Comparison of ENCODE assay signal across 28 cellular contexts in the genomic region with DNA sequence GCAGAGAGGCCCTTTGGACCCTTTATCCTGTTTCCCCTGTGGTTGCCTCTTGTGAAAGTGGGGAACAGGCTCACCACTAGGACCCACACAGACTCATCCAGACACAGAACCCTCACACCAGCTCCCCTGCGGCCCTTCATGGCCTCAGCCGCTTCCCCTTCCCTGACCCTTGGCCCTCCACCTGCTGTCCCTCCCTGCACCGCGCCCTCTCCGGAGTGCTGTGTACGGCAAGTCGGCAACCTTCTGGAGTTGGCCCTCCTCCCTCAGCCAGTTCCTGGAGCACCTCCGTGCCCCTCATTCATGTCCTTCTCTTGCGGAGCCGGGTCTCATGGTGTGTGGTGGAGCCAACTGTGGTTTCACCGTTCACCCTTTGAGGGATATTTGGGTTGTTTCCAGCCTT.
"Had no signal": no experiment of that assay in that cellular context is flagged by ENCODE, and none has a peak within 500 bp of the region (broad histone marks: within the 10 kb centered on the region; RNA-seq: fewer than 3 reads in every experiment).

No MANE protein-coding gene starts in this region.

- H3K4me2 ChIP-seq: SK-N-SH had no signal

- H3K4me1 ChIP-seq: SJSA1 had no signal

- H3K27me3 Mint-ChIP-seq: activated B cell treated with CpG ODN at 0.5 μM for 24 hours; activated CD4-positive, alpha-beta memory T cell treated with anti-CD3 and anti-CD28 coated beads, Interleukin-2, amount 10 ng/mL, durations not matched to agents 7 days and 5 days; activated naive CD4-positive, alpha-beta T cell treated with anti-CD3 and anti-CD28 coated beads, Interleukin-2, amount 10 ng/mL, durations not matched to agents 7 days and 5 days; activated naive CD8-positive, alpha-beta T cell; activated naive CD8-positive, alpha-beta T cell treated with anti-CD3 and anti-CD28 coated beads, Interleukin-2, amount 50 U/mL, for 24 hours; brain had no signal

- H3K9me3 Mint-ChIP-seq: activated B cell treated with CpG ODN at 0.5 μM for 24 hours had no signal

- H3K4me3 ChIP-seq: K562, SJSA1 had no signal

- H3K27me3 ChIP-seq: SJSA1 had no signal

- H3K4me1 Mint-ChIP-seq: activated B cell treated with CpG ODN at 0.5 μM for 24 hours; activated CD4-positive, alpha-beta memory T cell treated with anti-CD3 and anti-CD28 coated beads, Interleukin-2, amount 10 ng/mL, durations not matched to agents 7 days and 5 days; activated naive CD4-positive, alpha-beta T cell treated with anti-CD3 and anti-CD28 coated beads, Interleukin-2, amount 10 ng/mL, durations not matched to agents 7 days and 5 days had no signal

- H3K4me3 Mint-ChIP-seq: activated B cell treated with CpG ODN at 0.5 μM for 24 hours; activated CD4-positive, alpha-beta memory T cell treated with anti-CD3 and anti-CD28 coated beads, Interleukin-2, amount 10 ng/mL, durations not matched to agents 7 days and 5 days; activated naive CD4-positive, alpha-beta T cell treated with anti-CD3 and anti-CD28 coated beads, Interleukin-2, amount 10 ng/mL, durations not matched to agents 7 days and 5 days; activated naive CD8-positive, alpha-beta T cell; activated naive CD8-positive, alpha-beta T cell treated with anti-CD3 and anti-CD28 coated beads, Interleukin-2, amount 50 U/mL, for 24 hours; activated T-cell treated with anti-CD3 and anti-CD28 coated beads, Interleukin-2, amount 50 U/mL, for 4 hours; activated T-helper 1 cell treated with anti-CD3 and anti-CD28 coated beads, Interleukin-12 subunit alpha, Interleukin-12 subunit beta, Interleukin-2, Interleukin-4 antibody, amounts not matched to agents 30 ng/mL and 10 ng/mL and 1 ng/mL, durations not matched to agents 14 hours and 24 hours and 36 hours; brain had no signal

- H3K9me3 ChIP-seq: SK-N-SH had no signal

- DNase-seq: activated B cell treated with CpG ODN at 0.5 μM for 24 hours; activated CD4-positive, alpha-beta memory T cell treated with anti-CD3 and anti-CD28 coated beads, Interleukin-2, amount 10 ng/mL, durations not matched to agents 7 days and 5 days; activated CD4-positive, alpha-beta T cell treated with anti-CD3 and anti-CD28 coated beads for 4 hours; activated CD4-positive, alpha-beta T cell treated with anti-CD3 and anti-CD28 coated beads, Interleukin-2, amount 50 U/mL, for 1 hour; activated CD4-positive, CD25-positive, alpha-beta regulatory T cell treated with anti-CD3 and anti-CD28 coated beads, Interleukin-2, amount 50 U/mL, for 72 hours; activated effector memory CD4-positive, alpha-beta T cell treated with Interleukin-2 at 50 U/mL for 16 hours; activated naive CD4-positive, alpha-beta T cell treated with anti-CD3 and anti-CD28 coated beads, Interleukin-2, amount 10 ng/mL, durations not matched to agents 7 days and 5 days; activated naive CD8-positive, alpha-beta T cell treated with anti-CD3 and anti-CD28 coated beads, Interleukin-2, amount 50 U/mL, for 24 hours; activated T-cell treated with anti-CD3 and anti-CD28 coated beads, Interleukin-2, amount 50 U/mL, for 4 hours; anterior cingulate cortex; NCI-H1092 treated with DMSO at 0.1 percent for 48 hours; NCI-H1417; NCI-H146; NCI-H187; NCI-H2029 treated with DMSO at 0.1 percent for 48 hours; NCI-H226; NCI-H524 treated with DMSO at 0.1 percent for 48 hours; SHP77 treated with DMSO at 0.1 percent for 48 hours; SK-N-SH; T-helper 2 cell; T-helper 9 cell had no signal

- H3K9ac ChIP-seq: SK-N-SH had no signal

- H3K27ac ChIP-seq: SJSA1, VCaP had no signal

- ATAC-seq: activated naive CD8-positive, alpha-beta T cell treated with anti-CD3 and anti-CD28 coated beads, Interleukin-2, amount 50 U/mL, for 24 hours; activated T-cell treated with anti-CD3 and anti-CD28 coated beads, Interleukin-2, amount 50 U/mL, for 4 hours; K562; Panc1 had no signal

- H3K27ac Mint-ChIP-seq: activated B cell treated with CpG ODN at 0.5 μM for 24 hours; activated CD4-positive, alpha-beta memory T cell treated with anti-CD3 and anti-CD28 coated beads, Interleukin-2, amount 10 ng/mL, durations not matched to agents 7 days and 5 days; activated naive CD4-positive, alpha-beta T cell treated with anti-CD3 and anti-CD28 coated beads, Interleukin-2, amount 10 ng/mL, durations not matched to agents 7 days and 5 days; activated naive CD8-positive, alpha-beta T cell; activated naive CD8-positive, alpha-beta T cell treated with anti-CD3 and anti-CD28 coated beads, Interleukin-2, amount 50 U/mL, for 24 hours; activated T-helper 1 cell treated with anti-CD3 and anti-CD28 coated beads, Interleukin-12 subunit alpha, Interleukin-12 subunit beta, Interleukin-2, Interleukin-4 antibody, amounts not matched to agents 30 ng/mL and 10 ng/mL and 1 ng/mL, durations not matched to agents 14 hours and 24 hours and 36 hours had no signal
